ENCODE assay signal across 7 cellular contexts in genomic region chr2:33906129-33906528, GRCh38.
A peak's percentile ranks its signal among the peaks of the same experiment; 100 is the strongest.
DNase-seq lines count a peak whose midpoint lies in the region; ATAC-seq, FAIRE-seq and TF ChIP-seq lines count a peak whose summit lies in the region.
"Not testable (repeated sequence)": the region's sequence is repeated elsewhere in the genome, so short reads cannot be mapped to it uniquely, and the experiment has no call there.

No MANE protein-coding gene starts in this region.

- not testable (repeated sequence) for H3K27ac ChIP-seq in kidney (ENCODE audit: low read depth in 2 of 2, low read length in 2 of 2)

- FAIRE-seq in G401.6 (lab: Jason Lieb, UNC) (peak; percentile 23), RCC 7860 (lab: Jason Lieb, UNC) (peak; percentile 52), TTC549 (lab: Jason Lieb, UNC) (peak; percentile 70), endometrium (lab: Jason Lieb, UNC) (peak; percentile 64), frontal cortex (lab: Jason Lieb, UNC) (peak; percentile 96), kidney (lab: Jason Lieb, UNC) (peak; percentile 81)

- POLR2A ChIA-PET in WTC11 (lab: Charles Lee), result not testable (repeated sequence)

- H3K36me3 Mint-ChIP-seq in WTC11, result peaks cover 18% of the 10 kb centered on the region

- peaks cover 26% of the 10 kb centered on the region for H3K9me3 Mint-ChIP-seq in WTC11

- not testable (repeated sequence) for H3K9ac ChIP-seq in kidney (ENCODE audit: low read length in 2 of 2)

- intact Hi-C loops in kidney (cut with DNase I), result not testable (repeated sequence)

- H3K4me1 ChIP-seq in kidney (ENCODE audit: control insufficient read depth in 1 of 2, insufficient read depth in 1 of 2, low read depth in 1 of 2, low read length in 2 of 2), result not testable (repeated sequence)

- H3K9me3 ChIP-seq in kidney (ENCODE audit: control insufficient read depth in 1 of 2, low read length in 2 of 2), result not testable (repeated sequence)

- H3K4me3 ChIP-seq in kidney (ENCODE audit: low read length in 2 of 2), result not testable (repeated sequence)

- ATAC-seq in WTC11, result not testable (repeated sequence)

- not testable (repeated sequence) for H3K4me3 Mint-ChIP-seq in WTC11

- H3K27me3 Mint-ChIP-seq in WTC11 (ENCODE audit: low read depth), result not testable (repeated sequence)

- not testable (repeated sequence) for DNase-seq in RCC 7860 (ENCODE audit: low spot score); WTC11 (ENCODE audit: low spot score); frontal cortex (ENCODE audit: low spot score in 2 of 2); kidney

- CTCF ChIA-PET in WTC11 (lab: Charles Lee), result not testable (repeated sequence)

- not testable (repeated sequence) for H3K4me1 Mint-ChIP-seq in WTC11

- H3K36me3 ChIP-seq in kidney (ENCODE audit: control insufficient read depth in 1 of 2, insufficient read depth in 2 of 2, low read length in 2 of 2), result not testable (repeated sequence)

- not testable (repeated sequence) for TF ChIP-seq CTCF in WTC11 (IDR thresholded peaks at IDR 0.05); kidney (IDR thresholded peaks at IDR 0.05; ENCODE audit: borderline replicate concordance, extremely low read depth, insufficient read depth)

- not testable (repeated sequence) for H3K27ac Mint-ChIP-seq in WTC11

TF ChIP-seq in WTC11, 78 proteins besides CTCF, POLR2A, EP300 and RAD21:
- TF ChIP-seq HMGA2 (CRISPR knock-in tag; IDR thresholded peaks at IDR 0.05), result peak; percentile 97
